In genomic region chr14:22502551-22502950, GRCh38 we compare ENCODE assay signal across 14 cellular contexts.
DNase-seq lines count a peak whose midpoint lies in the region; ATAC-seq and TF ChIP-seq lines count a peak whose summit lies in the region.
"Had no signal": no experiment of that assay in that cellular context is flagged by ENCODE, and none has a peak within 500 bp of the region (broad histone marks: within the 10 kb centered on the region; RNA-seq: fewer than 3 reads in every experiment).

No MANE protein-coding gene starts in this region.

- no peak overlapping the region for H2BK15ac ChIP-seq in mesenchymal stem cell (ENCODE audit: low read depth, poor library complexity, severe bottlenecking)

- no peak overlapping the region for H3K18ac ChIP-seq in mesenchymal stem cell (ENCODE audit: low read depth in 1 of 2, low read length in 2 of 2)

- H3K27me3 ChIP-seq in left ventricle myocardium inferior (ENCODE audit: low read depth) (no peaks in the 10 kb centered on the region), mesenchymal stem cell (ENCODE audit: control insufficient read depth in 1 of 2, insufficient read depth in 1 of 2, low read length in 2 of 2) (peaks cover 0 to 29% of the 10 kb centered on the region in 2 experiments), uterus (no peaks in the 10 kb centered on the region)
- H3K27me3 ChIP-seq: BE2C had no signal

- intact Hi-C loops in left ventricle myocardium inferior (cut with micrococcal nuclease) (no loop called here), cardiac septum (cut with DNase I) (no loop called here), uterus (cut with DNase I; ENCODE audit: low total_unique reads) (no loop called here)

- H3K9me3 ChIP-seq in left ventricle myocardium inferior (replicated peaks): no peaks in the 10 kb centered on the region
- H3K9me3 ChIP-seq in mesenchymal stem cell (ENCODE audit: control insufficient read depth, low read length): no peaks in the 10 kb centered on the region
- H3K9me3 ChIP-seq in uterus: no peaks in the 10 kb centered on the region
- H3K9me3 ChIP-seq: BE2C had no signal

- no peak overlapping the region for H2AK5ac ChIP-seq in mesenchymal stem cell (ENCODE audit: low read length, severe bottlenecking)

- WGBS in mesenchymal stem cell: 98% methylated on average over 6 of the region's 6 CpGs

- H3K4me2 ChIP-seq in mesenchymal stem cell (ENCODE audit: low read length, poor library complexity, severe bottlenecking): no peak overlapping the region
- H3K4me2 ChIP-seq: PC-9 had no signal

- H2AFZ ChIP-seq in mesenchymal stem cell (ENCODE audit: low read depth, low read length): no peak overlapping the region
- H2AFZ ChIP-seq: PC-9 had no signal

- TF ChIP-seq CTCF in left ventricle myocardium inferior (IDR thresholded peaks at IDR 0.05; ENCODE audit: borderline replicate concordance): no peak
- no peak for TF ChIP-seq CTCF in uterus (IDR thresholded peaks at IDR 0.05)

- DNase-seq in left ventricle myocardium inferior: no peak
- no peak for DNase-seq in cardiac septum (ENCODE audit: low spot score)
- no peak for DNase-seq in activated CD8-positive, alpha-beta T cell treated with anti-CD3 and anti-CD28 coated beads, Interleukin-2, amount 10 ng/mL, durations not matched to agents 7 days and 5 days
- DNase-seq in mesenchymal stem cell: no peak
- DNase-seq in uterus: no peak
- DNase-seq in DMS153 (lab: John Stamatoyannopoulos, UW): no peak
- DNase-seq in mucosa of gallbladder (ENCODE audit: low spot score): no peak
- DNase-seq: BE2C, NCI-H1048, NCI-H2227 treated with DMSO at 0.1 percent for 48 hours, occipital lobe, PC-9 had no signal

- H3K4me3 ChIP-seq in left ventricle myocardium inferior (no peak overlapping the region), mesenchymal stem cell (ENCODE audit: insufficient read depth in 1 of 2, low read depth in 1 of 2, low read length in 2 of 2) (no peak overlapping the region), uterus (no peak overlapping the region)
- H3K4me3 ChIP-seq: PC-9 had no signal

- no peaks in the 10 kb centered on the region for H3K36me3 ChIP-seq in left ventricle myocardium inferior
- no peaks in the 10 kb centered on the region for H3K36me3 ChIP-seq in mesenchymal stem cell (ENCODE audit: control insufficient read depth in 1 of 2, insufficient read depth in 2 of 2, low read depth in 1 of 2, low read length in 2 of 2)
- no peaks in the 10 kb centered on the region for H3K36me3 ChIP-seq in uterus
- H3K36me3 ChIP-seq: BE2C had no signal

- no peaks in the 10 kb centered on the region for H3K27me3 Mint-ChIP-seq in activated CD8-positive, alpha-beta T cell treated with anti-CD3 and anti-CD28 coated beads, Interleukin-2, amount 10 ng/mL, durations not matched to agents 7 days and 5 days (ENCODE audit: low read depth)
- H3K27me3 Mint-ChIP-seq: dendritic cell treated with granulocyte-macrophage colony-stimulating factor and Interleukin-4, amounts not matched to agents 40 ng/mL and 50 ng/mL, for 4 days had no signal

- no peak overlapping the region for H4K8ac ChIP-seq in mesenchymal stem cell (ENCODE audit: low read length)

- POLR2A ChIA-PET in activated CD8-positive, alpha-beta T cell treated with anti-CD3 and anti-CD28 coated beads, Interleukin-2, amount 10 ng/mL, durations not matched to agents 7 days and 5 days (lab: Charles Lee): interaction anchor here (0.7 to 28.1 kb wide), 5 partner anchors 9 to 275 kb away, joined by 3 to 904 read pairs (median 381); no protein-coding TSS in a partner anchor

- H3K27ac Mint-ChIP-seq in activated CD8-positive, alpha-beta T cell treated with anti-CD3 and anti-CD28 coated beads, Interleukin-2, amount 10 ng/mL, durations not matched to agents 7 days and 5 days: peak overlapping the region; percentile 93
- H3K27ac Mint-ChIP-seq: dendritic cell treated with granulocyte-macrophage colony-stimulating factor and Interleukin-4, amounts not matched to agents 40 ng/mL and 50 ng/mL, for 4 days had no signal

- peaks cover 93% of the 10 kb centered on the region for H3K36me3 Mint-ChIP-seq in activated CD8-positive, alpha-beta T cell treated with anti-CD3 and anti-CD28 coated beads, Interleukin-2, amount 10 ng/mL, durations not matched to agents 7 days and 5 days (ENCODE audit: low read depth)

- no peak overlapping the region for H2BK5ac ChIP-seq in mesenchymal stem cell (ENCODE audit: low read depth, low read length, poor library complexity, severe bottlenecking)

- H3K9me3 Mint-ChIP-seq in activated CD8-positive, alpha-beta T cell treated with anti-CD3 and anti-CD28 coated beads, Interleukin-2, amount 10 ng/mL, durations not matched to agents 7 days and 5 days (ENCODE audit: insufficient read depth): no peaks in the 10 kb centered on the region
- H3K9me3 Mint-ChIP-seq: dendritic cell treated with granulocyte-macrophage colony-stimulating factor and Interleukin-4, amounts not matched to agents 40 ng/mL and 50 ng/mL, for 4 days had no signal

- CTCF ChIA-PET in activated CD8-positive, alpha-beta T cell treated with anti-CD3 and anti-CD28 coated beads, Interleukin-2, amount 10 ng/mL, durations not matched to agents 7 days and 5 days (lab: Charles Lee): interaction anchor here (1.1 to 3.9 kb wide), 5 partner anchors 7 to 505 kb away, joined by 3 to 18 read pairs (median 3); no protein-coding TSS in a partner anchor

- H3K23ac ChIP-seq in mesenchymal stem cell (ENCODE audit: low read length in 2 of 2): no peak overlapping the region

- H3K4me1 Mint-ChIP-seq in activated CD8-positive, alpha-beta T cell treated with anti-CD3 and anti-CD28 coated beads, Interleukin-2, amount 10 ng/mL, durations not matched to agents 7 days and 5 days (ENCODE audit: low read depth): peaks cover 47% of the 10 kb centered on the region

- no peak for ATAC-seq in activated CD8-positive, alpha-beta T cell treated with anti-CD3 and anti-CD28 coated beads, Interleukin-2, amount 10 ng/mL, durations not matched to agents 7 days and 5 days
- ATAC-seq in HG03175 (IDR thresholded peaks at IDR 0.05; ENCODE audit: unreplicated experiment): no peak

- no peak overlapping the region for H3K14ac ChIP-seq in mesenchymal stem cell (ENCODE audit: low read length in 2 of 2)

- H4K91ac ChIP-seq in mesenchymal stem cell (ENCODE audit: low read length): no peak overlapping the region

- peak overlapping the region; percentile 4 for H3K9ac ChIP-seq in mesenchymal stem cell (ENCODE audit: low read length)

- H3K4me1 ChIP-seq in left ventricle myocardium inferior (peaks cover 46% of the 10 kb centered on the region), mesenchymal stem cell (ENCODE audit: control insufficient read depth, insufficient read depth, low read depth, low read length) (no peaks in the 10 kb centered on the region), uterus (no peaks in the 10 kb centered on the region)

- peak overlapping the region; percentile 86 for H3K4me3 Mint-ChIP-seq in activated CD8-positive, alpha-beta T cell treated with anti-CD3 and anti-CD28 coated beads, Interleukin-2, amount 10 ng/mL, durations not matched to agents 7 days and 5 days
- H3K4me3 Mint-ChIP-seq: dendritic cell treated with granulocyte-macrophage colony-stimulating factor and Interleukin-4, amounts not matched to agents 40 ng/mL and 50 ng/mL, for 4 days had no signal

- no peak overlapping the region for H3K4ac ChIP-seq in mesenchymal stem cell (ENCODE audit: low read depth in 1 of 2, low read length in 2 of 2)

- no peak for TF ChIP-seq POLR2A in uterus (IDR thresholded peaks at IDR 0.05)

- H2BK120ac ChIP-seq in mesenchymal stem cell (ENCODE audit: low read depth, low read length): no peak overlapping the region

- no peaks in the 10 kb centered on the region for H3K79me1 ChIP-seq in mesenchymal stem cell (replicated peaks; ENCODE audit: low read length, poor library complexity, severe bottlenecking)

- H3K27ac ChIP-seq in left ventricle myocardium inferior (replicated peaks) (peak overlapping the region; percentile 52), mesenchymal stem cell (ENCODE audit: low read length, poor library complexity, severe bottlenecking) (no peak overlapping the region), uterus (peak overlapping the region; percentile 24 to 40)
- H3K27ac ChIP-seq: PC-9 had no signal

- H2BK12ac ChIP-seq in mesenchymal stem cell (ENCODE audit: low read length in 2 of 2): no peak overlapping the region
